Comparison of ENCODE assay signal across 3 cellular contexts in genomic region chr2:131156452-131157149, GRCh38.
A peak's percentile ranks its signal among the peaks of the same experiment; 100 is the strongest.
TF ChIP-seq lines count a peak whose summit lies in the region.

No MANE protein-coding gene starts in this region.

TF ChIP-seq in GM12891, 5 proteins besides CTCF, POLR2A, EP300 and RAD21 (continued from another document):
- no peak for TF ChIP-seq TAF1 (IDR thresholded peaks at IDR 0.05; ENCODE audit: low read depth, low read length)
- TF ChIP-seq POLR2AphosphoS5 (IDR thresholded peaks at IDR 0.05; ENCODE audit: low read depth, low read length), result no peak
- no peak for TF ChIP-seq SPI1 (IDR thresholded peaks at IDR 0.05; ENCODE audit: low read depth, low read length)

TF ChIP-seq in SK-N-SH treated with all-trans-retinoic acid at 6 μM for 48 hours, 23 proteins besides CTCF, POLR2A, EP300 and RAD21 (continued from another document):
- no peak for TF ChIP-seq CREB5 (CRISPR knock-in tag; IDR thresholded peaks at IDR 0.05; ENCODE audit: low read depth)
- TF ChIP-seq PPARA (CRISPR knock-in tag; IDR thresholded peaks at IDR 0.05; ENCODE audit: borderline replicate concordance), result no peak
- TF ChIP-seq TSHZ2 (CRISPR knock-in tag; IDR thresholded peaks at IDR 0.05), result no peak

TF ChIP-seq in HepG2, 621 proteins besides CTCF, POLR2A, EP300 and RAD21 (continued from another document and continues in another):
- TF ChIP-seq BHLHE40 (IDR thresholded peaks at IDR 0.05; ENCODE audit: low read length), result 0 out of 2 replicates have a peak, but pooled peaks have one; percentile 3
- 0 out of 2 replicates have a peak, but pooled peaks have one; percentile 53 for TF ChIP-seq ZNF616 (CRISPR knock-in tag; IDR thresholded peaks at IDR 0.05; ENCODE audit: low read depth)
- TF ChIP-seq CSRNP1 (CRISPR knock-in tag; IDR thresholded peaks at IDR 0.05), result 0 out of 2 replicates have a peak, but pooled peaks have one; percentile 26
- peak; percentile 46 for TF ChIP-seq HNRNPLL (IDR thresholded peaks at IDR 0.05; ENCODE audit: low read depth, low read length, poor library complexity, severe bottlenecking)
- peak; percentile 30 for TF ChIP-seq PHF8 (CRISPR knock-in tag; IDR thresholded peaks at IDR 0.05)
- TF ChIP-seq SALL1 (CRISPR knock-in tag; IDR thresholded peaks at IDR 0.05), result peak; percentile 44; the same call in 1 of the 2 replicates
- TF ChIP-seq ZNF687 (CRISPR knock-in tag; IDR thresholded peaks at IDR 0.05), result peak; percentile 77
- peak; percentile 60 for TF ChIP-seq ZFY (CRISPR knock-in tag; IDR thresholded peaks at IDR 0.05)
- peak; percentile 88 for TF ChIP-seq UBTF (CRISPR knock-in tag; IDR thresholded peaks at IDR 0.05)
- TF ChIP-seq ZMYM3 (CRISPR knock-in tag; IDR thresholded peaks at IDR 0.05), result 0 out of 2 replicates have a peak, but pooled peaks have one; percentile 20
- peak; percentile 54; the same call in 1 of the 2 replicates for TF ChIP-seq ZNF274 (CRISPR knock-in tag; IDR thresholded peaks at IDR 0.05)
- TF ChIP-seq XRCC5 (optimal IDR thresholded peaks at IDR 0.05; ENCODE audit: low read length), result peak; percentile 65
- peak; percentile 63; the same call in 1 of the 2 replicates for TF ChIP-seq PATZ1 (CRISPR knock-in tag; IDR thresholded peaks at IDR 0.05)
- TF ChIP-seq HIC2 (CRISPR knock-in tag; IDR thresholded peaks at IDR 0.05; ENCODE audit: low read depth), result 0 out of 2 replicates have a peak, but pooled peaks have one; percentile 27
- peak; percentile 66 for TF ChIP-seq ZFX (CRISPR knock-in tag; IDR thresholded peaks at IDR 0.05; ENCODE audit: low read depth)
- TF ChIP-seq STAG1 (CRISPR knock-in tag; IDR thresholded peaks at IDR 0.05), result peak; percentile 34; the same call in 1 of the 2 replicates
- 0 out of 2 replicates have a peak, but pooled peaks have one; percentile 11 for TF ChIP-seq NR0B2 (CRISPR knock-in tag; IDR thresholded peaks at IDR 0.05)
- peak; percentile 35 to 42; a peak in 2 of 4 replicates for TF ChIP-seq HMGXB4 (CRISPR knock-in tag; IDR thresholded peaks at IDR 0.05; ENCODE audit: borderline replicate concordance in 1 of 2, low read depth in 1 of 2)
- TF ChIP-seq KDM5B (CRISPR knock-in tag; IDR thresholded peaks at IDR 0.05; ENCODE audit: borderline replicate concordance), result 0 out of 2 replicates have a peak, but pooled peaks have one; percentile 57
- TF ChIP-seq HNRNPL (IDR thresholded peaks at IDR 0.05; ENCODE audit: low read depth, low read length), result peak; percentile 83
- TF ChIP-seq BRD4 (CRISPR knock-in tag; IDR thresholded peaks at IDR 0.05), result 0 out of 2 replicates have a peak, but pooled peaks have one; percentile 68
- peak; percentile 54; the same call in 1 of the 2 replicates for TF ChIP-seq ZNF281 (CRISPR knock-in tag; IDR thresholded peaks at IDR 0.05; ENCODE audit: borderline replicate concordance)
- peak; percentile 30; the same call in 1 of the 2 replicates for TF ChIP-seq GABPB1 (CRISPR knock-in tag; IDR thresholded peaks at IDR 0.05)
- peak; percentile 52; the same call in 1 of the 2 replicates for TF ChIP-seq MYC (CRISPR knock-in tag; IDR thresholded peaks at IDR 0.05; ENCODE audit: borderline replicate concordance)
- TF ChIP-seq TCF12 (IDR thresholded peaks at IDR 0.05), result no peak
- TF ChIP-seq TCF12 (CRISPR knock-in tag; IDR thresholded peaks at IDR 0.05), result no peak
- no peak for TF ChIP-seq TOPORS (CRISPR knock-in tag; IDR thresholded peaks at IDR 0.05)
- no peak for TF ChIP-seq FOXO4 (CRISPR knock-in tag; conservative IDR thresholded peaks at IDR 0.05)
- TF ChIP-seq THRA (CRISPR knock-in tag; IDR thresholded peaks at IDR 0.05; ENCODE audit: borderline replicate concordance), result 0 out of 2 replicates have a peak, but pooled peaks have one; percentile 33
- no peak for TF ChIP-seq SRF (IDR thresholded peaks at IDR 0.05; ENCODE audit: low read depth, low read length)
- no peak for TF ChIP-seq MED1 (CRISPR knock-in tag; IDR thresholded peaks at IDR 0.05)
- TF ChIP-seq ZNF788 (CRISPR knock-in tag; IDR thresholded peaks at IDR 0.05; ENCODE audit: borderline replicate concordance), result peak; percentile 33; the same call in 1 of the 2 replicates
